8 cellular contexts compared by ENCODE assay signal in the genomic region with DNA sequence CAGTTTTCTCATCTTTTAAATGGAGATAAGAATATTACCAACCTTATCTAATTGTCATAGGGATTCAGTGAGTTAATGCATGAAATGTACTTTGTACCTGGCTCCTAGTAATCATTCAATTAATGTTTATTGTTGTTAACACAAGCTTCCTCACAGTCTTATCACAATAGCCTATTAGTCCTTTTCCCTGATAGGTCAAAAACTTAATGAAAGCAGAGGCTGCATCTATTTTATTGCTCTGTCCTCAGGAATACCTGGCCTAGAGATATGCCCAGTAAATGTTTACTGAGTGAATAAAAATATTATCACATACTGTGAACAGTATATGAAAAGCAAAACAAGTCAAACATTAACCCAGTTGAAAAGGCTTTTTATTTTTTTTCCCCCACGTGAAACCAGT.
"Had no signal": no experiment of that assay in that cellular context is flagged by ENCODE, and none has a peak within 500 bp of the region (broad histone marks: within the 10 kb centered on the region; RNA-seq: fewer than 3 reads in every experiment).

No MANE protein-coding gene starts in this region.

- FAIRE-seq: G401.6, GM12878, GM12891, GM12892, GM18507, GM19239 had no signal

- H3K4me3 ChIP-seq: GM12878 had no signal

- ATAC-seq: GM12878 had no signal

- DNase-seq: GDM1, GF-D8 had no signal
